8 cellular contexts compared by ENCODE assay signal in the genomic region with DNA sequence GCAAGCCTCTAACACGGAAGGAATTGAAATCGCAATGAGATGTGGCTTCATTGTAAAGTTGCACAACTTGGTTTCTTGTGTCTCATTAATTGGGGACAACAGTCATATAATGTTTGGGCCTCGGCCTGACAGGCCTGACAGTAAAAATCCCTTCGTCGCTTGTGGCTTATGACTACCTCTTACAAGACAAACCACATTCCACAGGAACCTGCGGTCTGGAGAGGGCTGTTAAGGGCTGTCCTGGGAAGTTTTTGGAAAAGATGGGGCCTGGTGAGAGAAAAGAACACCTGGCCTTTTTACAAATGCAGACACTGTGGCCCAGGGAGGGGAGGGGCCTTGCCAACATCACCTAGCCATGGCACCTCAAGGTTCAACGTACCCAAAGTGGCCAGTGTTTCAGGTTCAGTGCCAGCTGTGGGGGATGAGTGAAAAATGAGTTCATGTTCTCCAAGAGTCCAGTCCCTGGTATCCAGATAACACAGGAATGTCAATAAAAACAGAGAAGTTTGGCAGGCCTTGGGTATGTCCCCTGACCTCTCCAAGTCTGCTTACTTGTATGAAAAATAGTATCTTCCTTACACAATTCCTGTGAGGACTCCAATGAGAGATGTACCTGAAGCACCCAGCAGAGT. TPM values are rescaled to one million over a fixed set of nuclear protein-coding genes. Genes with fewer than 3 reads are reported as not detected.
DNase-seq lines count a peak whose midpoint lies in the region; ATAC-seq lines count a peak whose summit lies in the region.

No MANE protein-coding gene starts in this region.

- ATAC-seq in GM21423 (IDR thresholded peaks at IDR 0.05; ENCODE audit: unreplicated experiment) (no peak), HG03432 (IDR thresholded peaks at IDR 0.05; ENCODE audit: unreplicated experiment) (no peak), HG03378 (IDR thresholded peaks at IDR 0.05; ENCODE audit: unreplicated experiment) (no peak)

- peaks cover 15% of the 10 kb centered on the region for H3K4me1 ChIP-seq in iPS-15b (ENCODE audit: control insufficient read depth, insufficient read depth, low read length)
- peaks cover 49% of the 10 kb centered on the region for H3K4me1 ChIP-seq in stomach smooth muscle (ENCODE audit: control insufficient read depth, insufficient read depth, low read length)

- H3K27me3 ChIP-seq in iPS-15b (ENCODE audit: control insufficient read depth, insufficient read depth, low read length) (no peaks in the 10 kb centered on the region), stomach smooth muscle (ENCODE audit: control insufficient read depth in 1 of 2, insufficient read depth in 2 of 2, low read length in 2 of 2) (no peaks in the 10 kb centered on the region)

- no peaks in the 10 kb centered on the region for H3K9me3 ChIP-seq in iPS-15b (ENCODE audit: control insufficient read depth, insufficient read depth, low read length)
- H3K9me3 ChIP-seq in stomach smooth muscle (ENCODE audit: control insufficient read depth in 2 of 2, low read length in 2 of 2) = no peaks in the 10 kb centered on the region

- H3K36me3 ChIP-seq in iPS-15b (ENCODE audit: control insufficient read depth, insufficient read depth, low read length) = no peaks in the 10 kb centered on the region
- H3K36me3 ChIP-seq in stomach smooth muscle (ENCODE audit: control insufficient read depth in 2 of 2, insufficient read depth in 2 of 2, low read length in 2 of 2) = no peaks in the 10 kb centered on the region

- H3K27ac ChIP-seq in stomach smooth muscle (ENCODE audit: low read length) = peak overlapping the region; percentile 92

- H3K4me3 ChIP-seq in iPS-15b (ENCODE audit: low read depth, low read length) = peak overlapping the region; percentile 6
- peak overlapping the region; percentile 8 to 65 for H3K4me3 ChIP-seq in stomach smooth muscle (ENCODE audit: low read length in 2 of 2)

- peak; percentile 80 for DNase-seq in HT-29 (ENCODE audit: low spot score)
- peak; percentile 31 for DNase-seq in amniotic stem cell (lab: John Stamatoyannopoulos, UW)
- no peak for DNase-seq in HuH-7.5 (ENCODE audit: low spot score)

- H3K9ac ChIP-seq in iPS-15b (ENCODE audit: low read depth, low read length) (no peak overlapping the region), stomach smooth muscle (ENCODE audit: low read length in 2 of 2) (peak overlapping the region; percentile 43 to 53)

RNA-seq across cellular contexts. Expression of gene SHB, which starts 22.2 kb away (rescaled TPM):
- 54.8 and 65.4 TPM in 2 replicates for total RNA-seq in HT-29 (2014; rRNA removed; shearing (Covaris generic))
